In genomic region chr14:20683125-20683895, GRCh38 we compare ENCODE assay signal across 1 cellular context.
A peak's percentile ranks its signal among the peaks of the same experiment; 100 is the strongest.
TF ChIP-seq lines count a peak whose summit lies in the region.

No MANE protein-coding gene starts in this region.

TF ChIP-seq in HepG2, 621 proteins besides CTCF, POLR2A, EP300 and RAD21 (continued from another document and continues in another):
- TF ChIP-seq, protein P1, sequence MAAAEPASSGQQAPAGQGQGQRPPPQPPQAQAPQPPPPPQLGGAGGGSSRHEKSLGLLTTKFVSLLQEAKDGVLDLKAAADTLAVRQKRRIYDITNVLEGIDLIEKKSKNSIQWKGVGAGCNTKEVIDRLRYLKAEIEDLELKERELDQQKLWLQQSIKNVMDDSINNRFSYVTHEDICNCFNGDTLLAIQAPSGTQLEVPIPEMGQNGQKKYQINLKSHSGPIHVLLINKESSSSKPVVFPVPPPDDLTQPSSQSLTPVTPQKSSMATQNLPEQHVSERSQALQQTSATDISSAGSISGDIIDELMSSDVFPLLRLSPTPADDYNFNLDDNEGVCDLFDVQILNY (CRISPR knock-in tag; conservative IDR thresholded peaks at IDR 0.05): no peak
- TF ChIP-seq HNRNPUL1 (IDR thresholded peaks at IDR 0.05; ENCODE audit: low read depth, low read length) (no peak), MXD1 (CRISPR knock-in tag; IDR thresholded peaks at IDR 0.05) (peak; percentile 42; the same call in 1 of the 2 replicates), ELF3 (CRISPR knock-in tag; IDR thresholded peaks at IDR 0.05) (peak; percentile 19; the same call in 1 of the 2 replicates), ATAD3A (CRISPR knock-in tag; IDR thresholded peaks at IDR 0.05) (no peak), ZNF382 (CRISPR knock-in tag; IDR thresholded peaks at IDR 0.05; ENCODE audit: borderline replicate concordance) (no peak), SNAI1 (CRISPR knock-in tag; IDR thresholded peaks at IDR 0.05; ENCODE audit: borderline replicate concordance) (peak; percentile 94), ZNF503 (CRISPR knock-in tag; IDR thresholded peaks at IDR 0.05) (peak; percentile 7; the same call in 1 of the 2 replicates), THYN1 (CRISPR knock-in tag; IDR thresholded peaks at IDR 0.05; ENCODE audit: borderline replicate concordance, low read depth) (0 out of 2 replicates have a peak, but pooled peaks have one; percentile 31), ZNF816 (CRISPR knock-in tag; IDR thresholded peaks at IDR 0.05; ENCODE audit: borderline replicate concordance) (peak; percentile 91; the same call in 1 of the 2 replicates), HNF4A (CRISPR knock-in tag; IDR thresholded peaks at IDR 0.05) (peak; percentile 30; the same call in 1 of the 2 replicates), EED (CRISPR knock-in tag; IDR thresholded peaks at IDR 0.05) (no peak), ZBTB37 (CRISPR knock-in tag; IDR thresholded peaks at IDR 0.05) (0 out of 2 replicates have a peak, but pooled peaks have one; percentile 23), FUBP1 (CRISPR knock-in tag; IDR thresholded peaks at IDR 0.05; ENCODE audit: borderline replicate concordance) (no peak), ATF7 (IDR thresholded peaks at IDR 0.05) (0 out of 2 replicates have a peak, but pooled peaks have one; percentile 2), ATF7 (CRISPR knock-in tag; IDR thresholded peaks at IDR 0.05) (no peak), ZNF570 (CRISPR knock-in tag; IDR thresholded peaks at IDR 0.05; ENCODE audit: borderline replicate concordance) (no peak), ZNF737 (CRISPR knock-in tag; IDR thresholded peaks at IDR 0.05; ENCODE audit: borderline replicate concordance) (peak; percentile 93; the same call in 1 of the 2 replicates), SYNCRIP (IDR thresholded peaks at IDR 0.05; ENCODE audit: insufficient read depth, low read depth, low read length) (no peak), HINFP (CRISPR knock-in tag; IDR thresholded peaks at IDR 0.05; ENCODE audit: low read depth) (no peak), ZBTB14 (CRISPR knock-in tag; IDR thresholded peaks at IDR 0.05) (no peak), RCOR2 (CRISPR knock-in tag; IDR thresholded peaks at IDR 0.05) (0 out of 2 replicates have a peak, but pooled peaks have one; percentile 20), KMT2B (CRISPR knock-in tag; IDR thresholded peaks at IDR 0.05) (no peak), ZNF496 (CRISPR knock-in tag; IDR thresholded peaks at IDR 0.05; ENCODE audit: insufficient replicate concordance) (no peak), ZNF292 (CRISPR knock-in tag; IDR thresholded peaks at IDR 0.05; ENCODE audit: borderline replicate concordance, low read depth) (no peak), NONO (IDR thresholded peaks at IDR 0.05) (no peak), NONO (CRISPR knock-in tag; conservative IDR thresholded peaks at IDR 0.05) (0 out of 2 replicates have a peak, but pooled peaks have one; percentile 3), ZNF230 (CRISPR knock-in tag; IDR thresholded peaks at IDR 0.05) (no peak), SMARCE1 (IDR thresholded peaks at IDR 0.05; ENCODE audit: borderline replicate concordance) (no peak), ZNF777 (CRISPR knock-in tag; IDR thresholded peaks at IDR 0.05) (no peak; the same call in none of the 2 replicates), LCORL (IDR thresholded peaks at IDR 0.05) (no peak), LCORL (CRISPR knock-in tag; IDR thresholded peaks at IDR 0.05) (peak; percentile 58; the same call in 1 of the 2 replicates), TGIF2 (CRISPR knock-in tag; IDR thresholded peaks at IDR 0.05) (peak; percentile 11; the same call in 1 of the 2 replicates), ZKSCAN5 (CRISPR knock-in tag; IDR thresholded peaks at IDR 0.05) (no peak), TOE1 (CRISPR knock-in tag; IDR thresholded peaks at IDR 0.05) (peak; percentile 66; the same call in 1 of the 2 replicates), PATZ1 (CRISPR knock-in tag; IDR thresholded peaks at IDR 0.05) (0 out of 2 replicates have a peak, but pooled peaks have one; percentile 8)
- TF ChIP-seq, protein P2, sequence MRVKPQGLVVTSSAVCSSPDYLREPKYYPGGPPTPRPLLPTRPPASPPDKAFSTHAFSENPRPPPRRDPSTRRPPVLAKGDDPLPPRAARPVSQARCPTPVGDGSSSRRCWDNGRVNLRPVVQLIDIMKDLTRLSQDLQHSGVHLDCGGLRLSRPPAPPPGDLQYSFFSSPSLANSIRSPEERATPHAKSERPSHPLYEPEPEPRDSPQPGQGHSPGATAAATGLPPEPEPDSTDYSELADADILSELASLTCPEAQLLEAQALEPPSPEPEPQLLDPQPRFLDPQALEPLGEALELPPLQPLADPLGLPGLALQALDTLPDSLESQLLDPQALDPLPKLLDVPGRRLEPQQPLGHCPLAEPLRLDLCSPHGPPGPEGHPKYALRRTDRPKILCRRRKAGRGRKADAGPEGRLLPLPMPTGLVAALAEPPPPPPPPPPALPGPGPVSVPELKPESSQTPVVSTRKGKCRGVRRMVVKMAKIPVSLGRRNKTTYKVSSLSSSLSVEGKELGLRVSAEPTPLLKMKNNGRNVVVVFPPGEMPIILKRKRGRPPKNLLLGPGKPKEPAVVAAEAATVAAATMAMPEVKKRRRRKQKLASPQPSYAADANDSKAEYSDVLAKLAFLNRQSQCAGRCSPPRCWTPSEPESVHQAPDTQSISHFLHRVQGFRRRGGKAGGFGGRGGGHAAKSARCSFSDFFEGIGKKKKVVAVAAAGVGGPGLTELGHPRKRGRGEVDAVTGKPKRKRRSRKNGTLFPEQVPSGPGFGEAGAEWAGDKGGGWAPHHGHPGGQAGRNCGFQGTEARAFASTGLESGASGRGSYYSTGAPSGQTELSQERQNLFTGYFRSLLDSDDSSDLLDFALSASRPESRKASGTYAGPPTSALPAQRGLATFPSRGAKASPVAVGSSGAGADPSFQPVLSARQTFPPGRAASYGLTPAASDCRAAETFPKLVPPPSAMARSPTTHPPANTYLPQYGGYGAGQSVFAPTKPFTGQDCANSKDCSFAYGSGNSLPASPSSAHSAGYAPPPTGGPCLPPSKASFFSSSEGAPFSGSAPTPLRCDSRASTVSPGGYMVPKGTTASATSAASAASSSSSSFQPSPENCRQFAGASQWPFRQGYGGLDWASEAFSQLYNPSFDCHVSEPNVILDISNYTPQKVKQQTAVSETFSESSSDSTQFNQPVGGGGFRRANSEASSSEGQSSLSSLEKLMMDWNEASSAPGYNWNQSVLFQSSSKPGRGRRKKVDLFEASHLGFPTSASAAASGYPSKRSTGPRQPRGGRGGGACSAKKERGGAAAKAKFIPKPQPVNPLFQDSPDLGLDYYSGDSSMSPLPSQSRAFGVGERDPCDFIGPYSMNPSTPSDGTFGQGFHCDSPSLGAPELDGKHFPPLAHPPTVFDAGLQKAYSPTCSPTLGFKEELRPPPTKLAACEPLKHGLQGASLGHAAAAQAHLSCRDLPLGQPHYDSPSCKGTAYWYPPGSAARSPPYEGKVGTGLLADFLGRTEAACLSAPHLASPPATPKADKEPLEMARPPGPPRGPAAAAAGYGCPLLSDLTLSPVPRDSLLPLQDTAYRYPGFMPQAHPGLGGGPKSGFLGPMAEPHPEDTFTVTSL (CRISPR knock-in tag; IDR thresholded peaks at IDR 0.05; ENCODE audit: borderline replicate concordance): no peak
- TF ChIP-seq, protein P3, sequence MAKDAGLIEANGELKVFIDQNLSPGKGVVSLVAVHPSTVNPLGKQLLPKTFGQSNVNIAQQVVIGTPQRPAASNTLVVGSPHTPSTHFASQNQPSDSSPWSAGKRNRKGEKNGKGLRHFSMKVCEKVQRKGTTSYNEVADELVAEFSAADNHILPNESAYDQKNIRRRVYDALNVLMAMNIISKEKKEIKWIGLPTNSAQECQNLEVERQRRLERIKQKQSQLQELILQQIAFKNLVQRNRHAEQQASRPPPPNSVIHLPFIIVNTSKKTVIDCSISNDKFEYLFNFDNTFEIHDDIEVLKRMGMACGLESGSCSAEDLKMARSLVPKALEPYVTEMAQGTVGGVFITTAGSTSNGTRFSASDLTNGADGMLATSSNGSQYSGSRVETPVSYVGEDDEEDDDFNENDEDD (CRISPR knock-in tag; IDR thresholded peaks at IDR 0.05; ENCODE audit: borderline replicate concordance): no peak
- TF ChIP-seq, protein P4, sequence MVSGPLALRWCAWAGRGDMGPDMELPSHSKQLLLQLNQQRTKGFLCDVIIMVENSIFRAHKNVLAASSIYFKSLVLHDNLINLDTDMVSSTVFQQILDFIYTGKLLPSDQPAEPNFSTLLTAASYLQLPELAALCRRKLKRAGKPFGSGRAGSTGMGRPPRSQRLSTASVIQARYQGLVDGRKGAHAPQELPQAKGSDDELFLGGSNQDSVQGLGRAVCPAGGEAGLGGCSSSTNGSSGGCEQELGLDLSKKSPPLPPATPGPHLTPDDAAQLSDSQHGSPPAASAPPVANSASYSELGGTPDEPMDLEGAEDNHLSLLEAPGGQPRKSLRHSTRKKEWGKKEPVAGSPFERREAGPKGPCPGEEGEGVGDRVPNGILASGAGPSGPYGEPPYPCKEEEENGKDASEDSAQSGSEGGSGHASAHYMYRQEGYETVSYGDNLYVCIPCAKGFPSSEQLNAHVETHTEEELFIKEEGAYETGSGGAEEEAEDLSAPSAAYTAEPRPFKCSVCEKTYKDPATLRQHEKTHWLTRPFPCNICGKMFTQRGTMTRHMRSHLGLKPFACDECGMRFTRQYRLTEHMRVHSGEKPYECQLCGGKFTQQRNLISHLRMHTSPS (CRISPR knock-in tag; IDR thresholded peaks at IDR 0.05; ENCODE audit: low read depth): no peak
